ENCODE assay signal across 9 cellular contexts in genomic region chr12:96236221-96236822, GRCh38. TPM values are rescaled to one million over a fixed set of nuclear protein-coding genes. Genes with fewer than 3 reads are reported as not detected.
DNase-seq lines count a peak whose midpoint lies in the region; ATAC-seq and TF ChIP-seq lines count a peak whose summit lies in the region.
"Had no signal": no experiment of that assay in that cellular context is flagged by ENCODE, and none has a peak within 500 bp of the region (broad histone marks: within the 10 kb centered on the region; RNA-seq: fewer than 3 reads in every experiment).

No MANE protein-coding gene starts in this region.

- CTCF ChIA-PET in MCF 10A (lab: Yijun Ruan, JAX) = interaction anchor here (0.6 to 1.4 kb wide), 7 partner anchors 20 to 574 kb away, joined by 3 to 7 read pairs (median 3); partner anchors contain the start of gene CDK17

- H3K4me1 Mint-ChIP-seq in MCF 10A (ENCODE audit: insufficient read depth, unreplicated experiment) = peaks cover 53% of the 10 kb centered on the region

- POLR2A ChIA-PET in MCF 10A (lab: Yijun Ruan, JAX) = interaction anchor here (0.7 to 4.3 kb wide), 10 partner anchors 13 to 278 kb away, joined by 3 to 77 read pairs (median 4); partner anchors contain the start of gene CDK17

- BruUV-seq in MCF 10A (replicated peaks; lab: Mats Ljungman, UMichigan) = no TSS peak

- H3K27me3 ChIP-seq in uterus = no peaks in the 10 kb centered on the region

- no peaks in the 10 kb centered on the region for H3K27me3 Mint-ChIP-seq in MCF 10A (ENCODE audit: insufficient read depth, unreplicated experiment)

- H3K9me3 ChIP-seq in uterus = no peaks in the 10 kb centered on the region

- peak overlapping the region; percentile 95 for H3K27ac Mint-ChIP-seq in MCF 10A (ENCODE audit: low read depth, unreplicated experiment)

- peak overlapping the region; percentile 88 to 96 for H3K27ac ChIP-seq in uterus

- H3K36me3 ChIP-seq in uterus = no peaks in the 10 kb centered on the region

- peak; percentile 25 for DNase-seq in stimulated activated CD4-positive, alpha-beta T cell treated with anti-CD3 and anti-CD28 coated beads, Interleukin-4, amount 100 ng/mL, for 1 hour
- no peak for DNase-seq in stimulated activated CD4-positive, alpha-beta T cell treated with anti-CD3 and anti-CD28 coated beads, Interleukin-4, amount 100 ng/mL, for 24 hours
- DNase-seq in MCF 10A (ENCODE audit: unreplicated experiment) (peak; percentile 81), mesenteric fat pad (ENCODE audit: low spot score) (peak; percentile 87), uterus (peak; percentile 49 to 56), EL (no peak), cerebellar cortex (ENCODE audit: low spot score) (no peak)
- DNase-seq: kidney glomerular epithelial cell had no signal

- TF ChIP-seq CTCF in MCF 10A (IDR thresholded peaks at IDR 0.05; ENCODE audit: unreplicated experiment) = no peak
- no peak for TF ChIP-seq CTCF in uterus (IDR thresholded peaks at IDR 0.05)

- H3K36me3 Mint-ChIP-seq in MCF 10A (ENCODE audit: insufficient read depth, unreplicated experiment) = peaks cover 35% of the 10 kb centered on the region

- TF ChIP-seq POLR2A in uterus (IDR thresholded peaks at IDR 0.05) = no peak

- no peaks in the 10 kb centered on the region for H3K9me3 Mint-ChIP-seq in MCF 10A (ENCODE audit: unreplicated experiment)

- intact Hi-C loops in MCF 10A (cut with micrococcal nuclease) (no loop called here), uterus (cut with DNase I; ENCODE audit: low total_unique reads) (loop anchor here (10.0 kb wide), 1 partner anchor 158 kb away; no protein-coding TSS in a partner anchor)

- no peak for ATAC-seq in GM21423 (IDR thresholded peaks at IDR 0.05; ENCODE audit: unreplicated experiment)

- H3K4me3 ChIP-seq in uterus = no peak overlapping the region

- H3K4me3 Mint-ChIP-seq in MCF 10A (ENCODE audit: unreplicated experiment) = peak overlapping the region; percentile 17

- H3K4me1 ChIP-seq in uterus = peaks cover 45 to 50% of the 10 kb centered on the region in 2 donors

RNA-seq across cellular contexts. Expression of gene ELK3, which starts 42.1 kb away (rescaled TPM):
- total RNA-seq in MCF 10A (2022) = 50.1 and 53.2 TPM in 2 replicates
- 47.6 TPM for total RNA-seq in mesenteric fat pad
- total RNA-seq in uterus = 10 to 100 TPM; 36.8 to 81.1 (median 44.9) TPM

Comparison
In these comparisons a context has a peak if more than half of its experiments do, and no peak if none do; other contexts are left out.
1. DNase-seq: peak in stimulated activated CD4-positive, alpha-beta T cell treated with anti-CD3 and anti-CD28 coated beads, Interleukin-4, amount 100 ng/mL, for 1 hour (single experiment), MCF 10A (single experiment), mesenteric fat pad (single experiment) and uterus (2 of 2); none in stimulated activated CD4-positive, alpha-beta T cell treated with anti-CD3 and anti-CD28 coated beads, Interleukin-4, amount 100 ng/mL, for 24 hours (single experiment), EL (single experiment) and cerebellar cortex (single experiment).